8 cellular contexts compared by ENCODE assay signal in the genomic region with DNA sequence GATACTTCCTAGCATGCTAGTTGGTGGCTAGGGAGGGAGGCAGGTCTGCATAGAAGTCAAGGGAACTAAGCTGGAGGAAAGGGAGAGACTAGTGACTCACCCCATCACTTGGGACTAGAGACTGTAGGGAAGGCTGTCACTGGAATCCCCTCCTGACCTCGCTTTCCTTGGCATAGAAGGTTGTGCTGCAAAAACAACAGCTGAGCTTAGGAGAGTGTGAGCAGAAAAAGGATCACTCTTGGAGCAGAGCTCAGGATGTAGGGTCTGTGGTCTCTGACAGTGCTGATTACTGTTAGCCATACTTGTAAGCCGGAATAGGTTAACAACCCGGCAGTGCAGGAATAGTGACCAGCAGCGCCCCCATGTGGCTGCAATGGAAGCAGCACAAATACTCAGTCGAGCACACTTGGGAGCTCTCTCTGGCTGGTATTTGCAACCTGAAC.
DNase-seq lines count a peak whose midpoint lies in the region; ATAC-seq and TF ChIP-seq lines count a peak whose summit lies in the region.

No MANE protein-coding gene starts in this region.

- no peak for TF ChIP-seq POLR2A in erythroblast (IDR thresholded peaks at IDR 0.05; ENCODE audit: low read length)

- peak; percentile 6 to 25 for DNase-seq in activated CD4-positive, alpha-beta T cell treated with anti-CD3 and anti-CD28 coated beads for 24 hours (ENCODE audit: low read depth in 2 of 2)
- DNase-seq in activated CD4-positive, alpha-beta T cell treated with anti-CD3 and anti-CD28 coated beads for 4 hours: no peak
- peak; percentile 41 for DNase-seq in T1000 (lab: John Stamatoyannopoulos, UW)
- peak; percentile 52 to 60 for DNase-seq in erythroblast (lab: John Stamatoyannopoulos, UW)
- peak; percentile 19 to 24 (median 21) for DNase-seq in stimulated activated CD4-positive, alpha-beta T cell treated with anti-CD3 and anti-CD28 coated beads, TNF-alpha, amount 100 ng/mL, for 48 hours (ENCODE audit: low read depth in 3 of 3)
- no peak for DNase-seq in hippocampal formation (lab: John Stamatoyannopoulos, UW)

- ATAC-seq in HG03439 (IDR thresholded peaks at IDR 0.05; ENCODE audit: unreplicated experiment) (no peak), HG03565 (IDR thresholded peaks at IDR 0.05; ENCODE audit: unreplicated experiment) (no peak)

Comparison
In these comparisons a context has a peak if more than half of its experiments do, and no peak if none do; other contexts are left out.
1. DNase-seq: peak in activated CD4-positive, alpha-beta T cell treated with anti-CD3 and anti-CD28 coated beads for 24 hours (2 of 2), T1000 (single experiment), erythroblast (2 of 2) and stimulated activated CD4-positive, alpha-beta T cell treated with anti-CD3 and anti-CD28 coated beads, TNF-alpha, amount 100 ng/mL, for 48 hours (3 of 3); none in activated CD4-positive, alpha-beta T cell treated with anti-CD3 and anti-CD28 coated beads for 4 hours (0 of 2) and hippocampal formation (0 of 2).